8 cellular contexts compared by ENCODE assay signal in genomic region chr1:244210884-244211558, GRCh38.
DNase-seq lines count a peak whose midpoint lies in the region; ATAC-seq and TF ChIP-seq lines count a peak whose summit lies in the region.

No MANE protein-coding gene starts in this region.

- no peaks in the 10 kb centered on the region for H3K4me1 ChIP-seq in A673 (ENCODE audit: insufficient read depth, low read length, poor library complexity, severe bottlenecking)
- no peaks in the 10 kb centered on the region for H3K4me1 ChIP-seq in CD8-positive, alpha-beta memory T cell (ENCODE audit: insufficient read depth, low read length)

- no peak overlapping the region for H3K4me3 ChIP-seq in A673 (ENCODE audit: low read depth, low read length, poor library complexity, severe bottlenecking)
- no peak overlapping the region for H3K4me3 ChIP-seq in GM12875 (ENCODE audit: low read depth, low read length)
- H3K4me3 ChIP-seq in CD8-positive, alpha-beta memory T cell (ENCODE audit: low read length): no peak overlapping the region

- no peaks in the 10 kb centered on the region for H3K27me3 ChIP-seq in A673 (replicated peaks; ENCODE audit: insufficient read depth, low read depth, low read length, poor library complexity)
- H3K27me3 ChIP-seq in CD8-positive, alpha-beta memory T cell (ENCODE audit: insufficient read depth, low read length, poor library complexity, severe bottlenecking): no peaks in the 10 kb centered on the region

- H3K36me3 ChIP-seq in A673 (ENCODE audit: insufficient read depth, low read length, poor library complexity, severe bottlenecking): no peaks in the 10 kb centered on the region
- no peaks in the 10 kb centered on the region for H3K36me3 ChIP-seq in CD8-positive, alpha-beta memory T cell (ENCODE audit: insufficient read depth, low read length)

- CTCF ChIA-PET in A673 (lab: Charles Lee) (interaction anchor here (0.6 kb wide), 1 partner anchor 39 kb away, joined by 3 read pairs; no protein-coding TSS in a partner anchor), WTC11 (lab: Charles Lee) (interaction anchor here (0.6 to 1.8 kb wide), 21 partner anchors 9 to 578 kb away, joined by 3 to 8 read pairs (median 4); no protein-coding TSS in a partner anchor)
- CTCF ChIA-PET in CD8-positive, alpha-beta memory T cell (lab: Charles Lee): no interaction called here

- ATAC-seq in WTC11: peak; percentile 96
- ATAC-seq in activated CD4-positive, CD25-positive, alpha-beta regulatory T cell treated with anti-CD3 and anti-CD28 coated beads, Interleukin-2, amount 50 U/mL, for 24 hours: no peak

- intact Hi-C loops in A673 (cut with micrococcal nuclease; ENCODE audit: unreplicated experiment): no loop called here

- POLR2A ChIA-PET in A673 (lab: Charles Lee; ENCODE audit: low non-redundant PET): no interaction called here
- POLR2A ChIA-PET in WTC11 (lab: Charles Lee): no interaction called here
- POLR2A ChIA-PET in CD8-positive, alpha-beta memory T cell (lab: Charles Lee): no interaction called here

- TF ChIP-seq CTCF in A673 (conservative IDR thresholded peaks at IDR 0.05; ENCODE audit: low read depth, low read length): peak; percentile 69
- TF ChIP-seq CTCF in GM12875 (IDR thresholded peaks at IDR 0.05; ENCODE audit: borderline replicate concordance, insufficient read depth, low read depth, low read length): peak; percentile 27; the same call in 1 of the 2 replicates
- TF ChIP-seq CTCF in WTC11 (IDR thresholded peaks at IDR 0.05): peak; percentile 67

- H3K4me3 Mint-ChIP-seq in WTC11: no peak overlapping the region
- H3K4me3 Mint-ChIP-seq in CD8-positive, alpha-beta memory T cell: no peak overlapping the region

- peaks cover 12% of the 10 kb centered on the region for H3K36me3 Mint-ChIP-seq in WTC11
- H3K36me3 Mint-ChIP-seq in CD8-positive, alpha-beta memory T cell: no peaks in the 10 kb centered on the region

- H3K9me3 ChIP-seq in A673 (ENCODE audit: low read depth, low read length, poor library complexity, severe bottlenecking): no peaks in the 10 kb centered on the region
- no peaks in the 10 kb centered on the region for H3K9me3 ChIP-seq in CD8-positive, alpha-beta memory T cell (ENCODE audit: low read length)

- peaks cover 14% of the 10 kb centered on the region for H3K4me1 Mint-ChIP-seq in WTC11
- H3K4me1 Mint-ChIP-seq in CD8-positive, alpha-beta memory T cell: no peaks in the 10 kb centered on the region

- no peak overlapping the region for H3K27ac ChIP-seq in A673 (ENCODE audit: low read depth, low read length, poor library complexity, severe bottlenecking)
- H3K27ac ChIP-seq in CD8-positive, alpha-beta memory T cell (ENCODE audit: low read depth, low read length): no peak overlapping the region

- BruUV-seq in A673 (replicated peaks; lab: Mats Ljungman, UMichigan): no TSS peak

- H3K27me3 Mint-ChIP-seq in WTC11 (ENCODE audit: low read depth): peaks cover 3% of the 10 kb centered on the region; the same call in 1 of the 2 replicates
- peaks cover 1 to 8% of the 10 kb centered on the region in 2 donors for H3K27me3 Mint-ChIP-seq in CD8-positive, alpha-beta memory T cell

- H3K9me3 Mint-ChIP-seq in WTC11: peaks cover 13% of the 10 kb centered on the region
- H3K9me3 Mint-ChIP-seq in CD8-positive, alpha-beta memory T cell: no peaks in the 10 kb centered on the region

- no peak overlapping the region for H3K27ac Mint-ChIP-seq in WTC11
- H3K27ac Mint-ChIP-seq in CD8-positive, alpha-beta memory T cell: no peak overlapping the region

- peak; percentile 24 for DNase-seq in A673 (ENCODE audit: low spot score)
- peak; percentile 80 for DNase-seq in WTC11 (ENCODE audit: low spot score)
- DNase-seq in kidney tubule cell (ENCODE audit: low spot score): peak; percentile 11
- no peak for DNase-seq in LoVo (ENCODE audit: low spot score)
- no peak for DNase-seq in CD8-positive, alpha-beta memory T cell
- no peak for DNase-seq in SKM-1 (lab: John Stamatoyannopoulos, UW; ENCODE audit: unreplicated experiment)

TF ChIP-seq in WTC11, 78 proteins besides CTCF, POLR2A, EP300 and RAD21:
- TF ChIP-seq ZNF532 (CRISPR knock-in tag; IDR thresholded peaks at IDR 0.05; ENCODE audit: borderline replicate concordance) (no peak), ZNF138 (CRISPR knock-in tag; conservative IDR thresholded peaks at IDR 0.05) (0 out of 2 replicates have a peak, but pooled peaks have one; percentile 57), ETV6 (CRISPR knock-in tag; IDR thresholded peaks at IDR 0.05) (0 out of 2 replicates have a peak, but pooled peaks have one; percentile 47), FOXK1 (CRISPR knock-in tag; IDR thresholded peaks at IDR 0.05) (0 out of 2 replicates have a peak, but pooled peaks have one; percentile 14), ZBTB21 (CRISPR knock-in tag; IDR thresholded peaks at IDR 0.05; ENCODE audit: borderline replicate concordance) (0 out of 2 replicates have a peak, but pooled peaks have one; percentile 44), MAX (CRISPR knock-in tag; IDR thresholded peaks at IDR 0.05) (peak; percentile 43; the same call in 1 of the 2 replicates), ZMAT4 (CRISPR knock-in tag; IDR thresholded peaks at IDR 0.05) (no peak), ZNF425 (CRISPR knock-in tag; conservative IDR thresholded peaks at IDR 0.05) (no peak)

Comparison
In these comparisons a context has a peak if more than half of its experiments do, and no peak if none do; other contexts are left out.
1. DNase-seq: peak in A673 (single experiment), WTC11 (single experiment) and kidney tubule cell (single experiment); none in LoVo (single experiment), CD8-positive, alpha-beta memory T cell (0 of 5) and SKM-1 (single experiment).
2. Peak in every context shown above with its lines, with median percentiles within 50 percentile points of each other: CTCF ChIP-seq.